20 cellular contexts compared by ENCODE assay signal in the genomic region with DNA sequence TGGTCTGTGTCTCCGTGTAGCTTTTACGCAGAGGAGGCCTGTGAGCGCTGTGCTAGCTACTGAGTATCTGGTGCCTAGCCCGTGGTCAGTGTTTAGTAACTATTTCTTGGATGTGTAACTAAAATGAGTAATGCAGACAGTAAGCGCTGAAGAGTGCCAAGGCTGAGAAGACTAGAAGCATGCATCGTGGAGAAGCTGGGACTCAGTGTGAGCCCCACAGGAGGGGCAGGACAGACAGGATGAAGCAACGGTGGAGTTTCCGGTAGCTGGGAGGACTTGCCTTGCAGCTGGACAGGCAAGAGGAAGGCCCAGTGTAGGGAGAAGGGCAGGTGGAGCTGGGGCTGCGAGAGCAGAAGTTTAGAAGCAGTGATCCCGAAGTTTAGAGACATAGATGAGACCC.
DNase-seq lines count a peak whose midpoint lies in the region; ATAC-seq lines count a peak whose summit lies in the region.
"Had no signal": no experiment of that assay in that cellular context is flagged by ENCODE, and none has a peak within 500 bp of the region (broad histone marks: within the 10 kb centered on the region; RNA-seq: fewer than 3 reads in every experiment).

No MANE protein-coding gene starts in this region.

- H3K23ac ChIP-seq in mesenchymal stem cell (ENCODE audit: low read length in 2 of 2) = no peak overlapping the region

- H3K27ac ChIP-seq in mesenchymal stem cell (ENCODE audit: low read length, poor library complexity, severe bottlenecking) = no peak overlapping the region

- H3K4ac ChIP-seq in mesenchymal stem cell (ENCODE audit: low read depth in 1 of 2, low read length in 2 of 2) = no peak overlapping the region

- no peak overlapping the region for H3K4me3 ChIP-seq in MG63
- no peak overlapping the region for H3K4me3 ChIP-seq in mesenchymal stem cell (ENCODE audit: insufficient read depth in 1 of 2, low read depth in 1 of 2, low read length in 2 of 2)
- H3K4me3 ChIP-seq: HAP-1 had no signal

- H3K36me3 ChIP-seq in MG63 = no peaks in the 10 kb centered on the region
- H3K36me3 ChIP-seq in mesenchymal stem cell (ENCODE audit: control insufficient read depth in 1 of 2, insufficient read depth in 2 of 2, low read depth in 1 of 2, low read length in 2 of 2) = peaks cover 0 to 30% of the 10 kb centered on the region in 2 experiments
- H3K36me3 ChIP-seq: HAP-1 had no signal

- no peak overlapping the region for H2BK15ac ChIP-seq in mesenchymal stem cell (ENCODE audit: low read depth, poor library complexity, severe bottlenecking)

- H2BK120ac ChIP-seq in mesenchymal stem cell (ENCODE audit: low read depth, low read length) = no peak overlapping the region

- no peaks in the 10 kb centered on the region for H3K27me3 ChIP-seq in MG63
- H3K27me3 ChIP-seq in mesenchymal stem cell (ENCODE audit: control insufficient read depth in 1 of 2, insufficient read depth in 1 of 2, low read length in 2 of 2) = peaks cover 0 to 20% of the 10 kb centered on the region in 2 experiments

- no peak overlapping the region for H2AFZ ChIP-seq in mesenchymal stem cell (ENCODE audit: low read depth, low read length)

- H2BK5ac ChIP-seq in mesenchymal stem cell (ENCODE audit: low read depth, low read length, poor library complexity, severe bottlenecking) = no peak overlapping the region

- no peak overlapping the region for H2AK5ac ChIP-seq in mesenchymal stem cell (ENCODE audit: low read length, severe bottlenecking)

- H3K4me2 ChIP-seq in mesenchymal stem cell (ENCODE audit: low read length, poor library complexity, severe bottlenecking) = no peak overlapping the region

- H3K9me3 ChIP-seq in MG63 = no peaks in the 10 kb centered on the region
- H3K9me3 ChIP-seq in mesenchymal stem cell (ENCODE audit: control insufficient read depth, low read length) = no peaks in the 10 kb centered on the region
- H3K9me3 ChIP-seq: HAP-1 had no signal

- no peak overlapping the region for H4K8ac ChIP-seq in mesenchymal stem cell (ENCODE audit: low read length)

- H3K4me1 ChIP-seq in mesenchymal stem cell (ENCODE audit: control insufficient read depth, insufficient read depth, low read depth, low read length) = no peaks in the 10 kb centered on the region
- H3K4me1 ChIP-seq: HAP-1 had no signal

- WGBS in mesenchymal stem cell = 93% methylated on average over 8 of the region's 10 CpGs

- H2BK12ac ChIP-seq in mesenchymal stem cell (ENCODE audit: low read length in 2 of 2) = no peak overlapping the region

- H3K18ac ChIP-seq in mesenchymal stem cell (ENCODE audit: low read depth in 1 of 2, low read length in 2 of 2) = no peak overlapping the region

- DNase-seq in left ventricle myocardium superior (no peak), Right ventricle myocardium inferior (ENCODE audit: missing footprints) (no peak), MG63 (peak; percentile 58), fibroblast of peridontal ligament (ENCODE audit: extremely low read depth) (peak; percentile 36), mesenchymal stem cell (no peak), activated gamma-delta T cell treated with Interleukin-2 at 50 U/mL for 16 hours (no peak), cortex of kidney (lab: John Stamatoyannopoulos, UW) (no peak)
- no peak for DNase-seq in activated effector memory CD4-positive, alpha-beta T cell treated with anti-CD3 and anti-CD28 coated beads, Interleukin-2, amount 50 U/mL, for 16 hours
- DNase-seq: AML-193; Calu3; CD4-positive, alpha-beta memory T cell; DMS53; KBM-7; NCI-H1092 treated with DMSO at 0.1 percent for 48 hours; NCI-H2081 treated with DMSO at 0.1 percent for 48 hours; NCI-H510A treated with DMSO at 0.1 percent for 48 hours; SHP77 treated with DMSO at 0.1 percent for 48 hours had no signal

- ATAC-seq in left ventricle myocardium superior = peak; percentile 19
- no peak for ATAC-seq in Right ventricle myocardium inferior
- ATAC-seq: Panc1, SK-N-SH treated with all-trans-retinoic acid at 6 μM for 48 hours had no signal

- no peak overlapping the region for H3K9ac ChIP-seq in mesenchymal stem cell (ENCODE audit: low read length)

- H3K79me1 ChIP-seq in mesenchymal stem cell (replicated peaks; ENCODE audit: low read length, poor library complexity, severe bottlenecking) = no peaks in the 10 kb centered on the region

- no peak overlapping the region for H4K91ac ChIP-seq in mesenchymal stem cell (ENCODE audit: low read length)

- H3K14ac ChIP-seq in mesenchymal stem cell (ENCODE audit: low read length in 2 of 2) = peak overlapping the region in 1 of 2 experiments; percentile 13

- intact Hi-C loops in left ventricle myocardium superior (cut with micrococcal nuclease) (no loop called here), Right ventricle myocardium inferior (cut with DNase I) (loop anchor here (5.0 to 10.0 kb wide), 2 partner anchors 59 to 107 kb away; no protein-coding TSS in a partner anchor)

Comparison
In these comparisons a context has a peak if more than half of its experiments do, and no peak if none do; other contexts are left out.
1. DNase-seq: peak in MG63 (single experiment) and fibroblast of peridontal ligament (single experiment); none in left ventricle myocardium superior (single experiment), Right ventricle myocardium inferior (single experiment), mesenchymal stem cell (single experiment), activated gamma-delta T cell treated with Interleukin-2 at 50 U/mL for 16 hours (single experiment), activated effector memory CD4-positive, alpha-beta T cell treated with anti-CD3 and anti-CD28 coated beads, Interleukin-2, amount 50 U/mL, for 16 hours (single experiment) and cortex of kidney (single experiment).